Comparison of ENCODE assay signal across 11 cellular contexts in genomic region chr6:165849539-165850430, GRCh38.
DNase-seq lines count a peak whose midpoint lies in the region; ATAC-seq and TF ChIP-seq lines count a peak whose summit lies in the region.
"Had no signal": no experiment of that assay in that cellular context is flagged by ENCODE, and none has a peak within 500 bp of the region (broad histone marks: within the 10 kb centered on the region; RNA-seq: fewer than 3 reads in every experiment).

No MANE protein-coding gene starts in this region.

- peaks cover 60% of the 10 kb centered on the region for H3K27me3 Mint-ChIP-seq in activated T-cell treated with anti-CD3 and anti-CD28 coated beads, Interleukin-2, amount 50 U/mL, for 72 hours (ENCODE audit: low read depth)

- H3K4me2 ChIP-seq in smooth muscle cell = peak overlapping the region; percentile 38

- H3K9ac ChIP-seq in iPS-18a (ENCODE audit: low read length) = no peak overlapping the region
- H3K9ac ChIP-seq in smooth muscle cell (ENCODE audit: low read depth) = no peak overlapping the region

- H3K4me3 ChIP-seq in iPS-18a (ENCODE audit: low read length) (peak overlapping the region; percentile 28), smooth muscle cell (no peak overlapping the region), spleen (no peak overlapping the region), BE2C (ENCODE audit: low read depth, low read length) (no peak overlapping the region)

- no peaks in the 10 kb centered on the region for H3F3A ChIP-seq in smooth muscle cell (ENCODE audit: low read depth)

- H3K4me3 Mint-ChIP-seq in activated T-cell treated with anti-CD3 and anti-CD28 coated beads, Interleukin-2, amount 50 U/mL, for 72 hours = peak overlapping the region in 1 of 2 donors; percentile 29
- H3K4me3 Mint-ChIP-seq: activated CD8-positive, alpha-beta memory T cell treated with anti-CD3 and anti-CD28 coated beads, Interleukin-2, amount 10 ng/mL, durations not matched to agents 7 days and 5 days had no signal

- no peak for TF ChIP-seq POLR2A in spleen (IDR thresholded peaks at IDR 0.05)

- H3K27ac ChIP-seq in iPS-18a (ENCODE audit: low read length) = no peak overlapping the region
- no peak overlapping the region for H3K27ac ChIP-seq in smooth muscle cell (ENCODE audit: low read depth)
- H3K27ac ChIP-seq in spleen = no peak overlapping the region

- H3K36me3 ChIP-seq in iPS-18a (ENCODE audit: control insufficient read depth, low read depth, low read length) (no peaks in the 10 kb centered on the region), smooth muscle cell (ENCODE audit: low read depth) (no peaks in the 10 kb centered on the region), spleen (no peaks in the 10 kb centered on the region), BE2C (no peaks in the 10 kb centered on the region)

- H3K27me3 ChIP-seq in iPS-18a (ENCODE audit: control insufficient read depth, insufficient read depth, low read length) (peaks cover 19% of the 10 kb centered on the region), smooth muscle cell (ENCODE audit: low read depth) (peaks cover 46% of the 10 kb centered on the region), spleen (replicated peaks in 1 of 7) (peaks cover 0 to 93% (median 21%) of the 10 kb centered on the region in 7 donors), BE2C (no peaks in the 10 kb centered on the region)

- in situ Hi-C loops in ACHN (cut with HindIII; ENCODE audit: low pct_ligation_motif_present, low pct_unique_long_range_greater_than_20kb, low sequenced_read_pairs) = no loop called here

- H2AFZ ChIP-seq in smooth muscle cell (ENCODE audit: low read depth) = peak overlapping the region; percentile 9

- TF ChIP-seq CTCF in smooth muscle cell (IDR thresholded peaks at IDR 0.05; ENCODE audit: borderline replicate concordance, insufficient read depth, poor library complexity, severe bottlenecking) = no peak
- TF ChIP-seq CTCF in spleen (IDR thresholded peaks at IDR 0.05 in 8 of 11, conservative IDR thresholded peaks at IDR 0.05 in 3 of 11) = no peak
- no peak for TF ChIP-seq CTCF in BE2C (IDR thresholded peaks at IDR 0.05; ENCODE audit: low read depth, low read length)

- H3K4me1 ChIP-seq in iPS-18a (ENCODE audit: control insufficient read depth, low read depth, low read length) (peaks cover 9% of the 10 kb centered on the region), smooth muscle cell (ENCODE audit: low read depth) (no peaks in the 10 kb centered on the region), spleen (peaks cover 0 to 14% (median 3%) of the 10 kb centered on the region in 6 donors), BE2C (no peaks in the 10 kb centered on the region)

- no peaks in the 10 kb centered on the region for H3K9me3 Mint-ChIP-seq in activated T-cell treated with anti-CD3 and anti-CD28 coated beads, Interleukin-2, amount 50 U/mL, for 72 hours

- ATAC-seq in activated T-cell treated with anti-CD3 and anti-CD28 coated beads, Interleukin-2, amount 50 U/mL, for 72 hours (replicated peaks in 1 of 2) = peak; percentile 43 to 48

- H3K36me3 Mint-ChIP-seq in activated T-cell treated with anti-CD3 and anti-CD28 coated beads, Interleukin-2, amount 50 U/mL, for 72 hours (ENCODE audit: insufficient read depth in 2 of 2) = no peaks in the 10 kb centered on the region
- H3K36me3 Mint-ChIP-seq: activated CD8-positive, alpha-beta memory T cell treated with anti-CD3 and anti-CD28 coated beads, Interleukin-2, amount 10 ng/mL, durations not matched to agents 7 days and 5 days; naive B cell had no signal

- 62% methylated on average over 27 of the region's 27 CpGs for WGBS in smooth muscle cell (ENCODE audit: low lambda C conversion rate)
- WGBS in spleen, 5 donors = 27 to 31% (median 30%) methylated on average over 27 of the region's 27 CpGs

- peaks cover 12% of the 10 kb centered on the region for H3K4me1 Mint-ChIP-seq in activated T-cell treated with anti-CD3 and anti-CD28 coated beads, Interleukin-2, amount 50 U/mL, for 72 hours (ENCODE audit: low read depth)

- no peak overlapping the region for H3K27ac Mint-ChIP-seq in activated T-cell treated with anti-CD3 and anti-CD28 coated beads, Interleukin-2, amount 50 U/mL, for 72 hours
- H3K27ac Mint-ChIP-seq: activated CD8-positive, alpha-beta memory T cell treated with anti-CD3 and anti-CD28 coated beads, Interleukin-2, amount 10 ng/mL, durations not matched to agents 7 days and 5 days had no signal

- no peaks in the 10 kb centered on the region for H3K9me3 ChIP-seq in iPS-18a (ENCODE audit: control insufficient read depth, low read depth, low read length)
- H3K9me3 ChIP-seq in smooth muscle cell (replicated peaks; ENCODE audit: low read depth) = no peaks in the 10 kb centered on the region
- no peaks in the 10 kb centered on the region for H3K9me3 ChIP-seq in spleen
- no peaks in the 10 kb centered on the region for H3K9me3 ChIP-seq in BE2C

- peak; percentile 19 to 21 for DNase-seq in activated T-cell treated with anti-CD3 and anti-CD28 coated beads, Interleukin-2, amount 50 U/mL, for 72 hours
- DNase-seq in activated T-cell treated with anti-CD3 and anti-CD28 coated beads for 4 hours (no peak), NCI-H524 (lab: John Stamatoyannopoulos, UW) (peak; percentile 51 to 80), smooth muscle cell (lab: John Stamatoyannopoulos, UW; ENCODE audit: unreplicated experiment) (no peak), spleen (no peak), ACHN (no peak), BE2C (no peak)
- DNase-seq: GDM1 had no signal

- H4K20me1 ChIP-seq in smooth muscle cell (ENCODE audit: low read depth) = no peaks in the 10 kb centered on the region

- H3K79me2 ChIP-seq in smooth muscle cell (ENCODE audit: low read depth) = no peaks in the 10 kb centered on the region

- intact Hi-C loops in spleen (cut with DNase I; ENCODE audit: low total_unique reads) = loop anchor here (5.0 kb wide), 1 partner anchor 407 kb away; no protein-coding TSS in a partner anchor

Comparison
In these comparisons a context has a peak if more than half of its experiments do, and no peak if none do; other contexts are left out.
1. DNase-seq: peak in activated T-cell treated with anti-CD3 and anti-CD28 coated beads, Interleukin-2, amount 50 U/mL, for 72 hours (2 of 2) and NCI-H524 (2 of 2); none in activated T-cell treated with anti-CD3 and anti-CD28 coated beads for 4 hours (single experiment), smooth muscle cell (single experiment), spleen (single experiment), ACHN (single experiment) and BE2C (single experiment).